In genomic region chr14:101116486-101117130, GRCh38 we compare ENCODE assay signal across 18 cellular contexts.
DNase-seq lines count a peak whose midpoint lies in the region; ATAC-seq lines count a peak whose summit lies in the region.
"Had no signal": no experiment of that assay in that cellular context is flagged by ENCODE, and none has a peak within 500 bp of the region (broad histone marks: within the 10 kb centered on the region; RNA-seq: fewer than 3 reads in every experiment).

No MANE protein-coding gene starts in this region.

- intact Hi-C loops in sciatic nerve (cut with DNase I), result no loop called here

- H3K27ac Mint-ChIP-seq in stimulated activated naive CD8-positive, alpha-beta T cell treated with anti-CD3 and anti-CD28 coated beads, Interleukin-15, amount 100 ng/mL, for 72 hours, result no peak overlapping the region
- H3K27ac Mint-ChIP-seq: CD8-positive, alpha-beta memory T cell; IgD-negative memory B cell had no signal

- DNase-seq in H7, result peak; percentile 33
- DNase-seq in ecto neural progenitor cell (ENCODE audit: low spot score), result peak; percentile 38
- DNase-seq in mesenteric fat pad (ENCODE audit: low spot score), result peak; percentile 84
- DNase-seq in sciatic nerve (ENCODE audit: low spot score), result peak; percentile 36
- DNase-seq in stimulated activated naive CD8-positive, alpha-beta T cell treated with anti-CD3 and anti-CD28 coated beads, Interleukin-15, amount 100 ng/mL, for 72 hours, result no peak
- no peak for DNase-seq in NCI-H524 treated with DMSO at 0.1 percent for 48 hours (lab: John Stamatoyannopoulos, UW)
- DNase-seq: C1 segment of cervical spinal cord, HCEC 1CT, Karpas-422, NCI-H1417 treated with DMSO at 0.1 percent for 48 hours, NCI-H187 treated with DMSO at 0.1 percent for 48 hours, NCI-H226, NCI-H526, PC-3, SIG-M5 had no signal

- H3K36me3 ChIP-seq in H7 (replicated peaks; ENCODE audit: control insufficient read depth, insufficient read depth, low read length), result no peaks in the 10 kb centered on the region

- H3K4me3 Mint-ChIP-seq in stimulated activated naive CD8-positive, alpha-beta T cell treated with anti-CD3 and anti-CD28 coated beads, Interleukin-15, amount 100 ng/mL, for 72 hours, result no peak overlapping the region
- H3K4me3 Mint-ChIP-seq: CD8-positive, alpha-beta memory T cell had no signal

- ATAC-seq in sciatic nerve (no peak), HG03571 (IDR thresholded peaks at IDR 0.05; ENCODE audit: unreplicated experiment) (no peak)
- ATAC-seq in stimulated activated naive CD8-positive, alpha-beta T cell treated with anti-CD3 and anti-CD28 coated beads, Interleukin-15, amount 100 ng/mL, for 72 hours, result no peak
- ATAC-seq: PC-3 had no signal

- H3K27me3 ChIP-seq in H7 (ENCODE audit: control insufficient read depth, insufficient read depth, low read length), result no peaks in the 10 kb centered on the region

- peaks cover 24% of the 10 kb centered on the region for H3K4me1 Mint-ChIP-seq in stimulated activated naive CD8-positive, alpha-beta T cell treated with anti-CD3 and anti-CD28 coated beads, Interleukin-15, amount 100 ng/mL, for 72 hours

- H3K27me3 Mint-ChIP-seq in stimulated activated naive CD8-positive, alpha-beta T cell treated with anti-CD3 and anti-CD28 coated beads, Interleukin-15, amount 100 ng/mL, for 72 hours, result peaks cover 16% of the 10 kb centered on the region
- H3K27me3 Mint-ChIP-seq: IgD-negative memory B cell had no signal

- no peak overlapping the region for H3K4me3 ChIP-seq in H7 (ENCODE audit: insufficient read depth, low read depth, low read length)

- no peaks in the 10 kb centered on the region for H3K9me3 Mint-ChIP-seq in stimulated activated naive CD8-positive, alpha-beta T cell treated with anti-CD3 and anti-CD28 coated beads, Interleukin-15, amount 100 ng/mL, for 72 hours
- H3K9me3 Mint-ChIP-seq: CD8-positive, alpha-beta memory T cell had no signal

Comparison
In these comparisons a context has a peak if more than half of its experiments do, and no peak if none do; other contexts are left out.
1. DNase-seq: peak in H7 (single experiment), ecto neural progenitor cell (single experiment), mesenteric fat pad (single experiment) and sciatic nerve (single experiment); none in stimulated activated naive CD8-positive, alpha-beta T cell treated with anti-CD3 and anti-CD28 coated beads, Interleukin-15, amount 100 ng/mL, for 72 hours (0 of 2) and NCI-H524 treated with DMSO at 0.1 percent for 48 hours (single experiment).